In the genomic region with DNA sequence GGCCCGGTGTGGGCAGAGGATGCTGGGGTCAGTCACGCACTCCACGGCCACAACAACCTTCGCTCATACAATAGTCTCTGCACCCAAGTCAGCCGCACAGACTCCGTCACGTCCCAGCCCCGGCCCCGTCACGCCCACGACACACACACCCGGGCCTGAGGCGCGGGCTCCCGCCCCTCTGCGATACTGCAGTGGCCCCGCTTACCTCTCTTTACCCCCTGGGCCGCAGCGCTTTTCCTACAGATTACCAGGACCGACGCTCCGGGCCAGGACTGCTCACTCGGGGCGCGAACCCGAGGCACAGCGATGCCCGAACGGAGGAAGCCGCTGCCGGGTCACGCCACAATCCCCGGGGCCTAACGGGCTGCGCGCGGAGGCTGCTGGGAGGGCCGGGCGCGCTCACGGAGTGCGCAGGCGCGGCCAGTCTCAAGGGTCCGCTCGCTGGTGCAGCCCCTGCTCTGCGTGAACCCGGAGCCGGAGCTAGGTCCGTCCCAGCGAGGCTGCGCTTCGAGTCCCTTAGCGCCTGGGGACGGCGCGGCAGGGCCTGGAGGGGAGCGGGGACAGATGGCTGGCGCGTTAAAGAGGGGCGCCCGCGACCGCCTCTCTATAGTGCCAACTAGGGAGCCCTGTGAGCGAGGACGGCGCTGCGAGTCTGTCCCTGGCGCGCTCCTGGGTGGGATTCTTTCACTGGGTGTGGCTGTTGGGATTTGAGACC, we compare ENCODE assay signal across 8 cellular contexts. TPM values are rescaled to one million over a fixed set of nuclear protein-coding genes. Genes with fewer than 3 reads are reported as not detected.
DNase-seq lines count a peak whose midpoint lies in the region; ATAC-seq, FAIRE-seq and TF ChIP-seq lines count a peak whose summit lies in the region.

A gene (minus strand): TSS at position 358 of the 715 bp plus-strand sequence. CDS start 8,855 bp downstream, outside the sequence.

- under 1% methylated on average over 61 of the region's 70 CpGs for WGBS in hepatocyte (ENCODE audit: low lambda C conversion rate, missing lambda C conversion rate)

- H3K4me3 ChIP-seq in ascending aorta = peak within 1 kb of the TSS; percentile 61 to 77
- peak within 1 kb of the TSS; percentile 80 for H3K4me3 ChIP-seq in hepatocyte
- peak within 1 kb of the TSS; percentile 77 to 82 for H3K4me3 ChIP-seq in vagina

- H3K36me3 Mint-ChIP-seq in T-helper 17 cell (ENCODE audit: low read depth) = no peaks in the 10 kb centered on the region

- H4K20me1 ChIP-seq in hepatocyte (ENCODE audit: insufficient read depth, poor library complexity, severe bottlenecking) = no peaks in the 10 kb centered on the region

- TF ChIP-seq CTCF in D721Med (IDR thresholded peaks at IDR 0.05; ENCODE audit: insufficient read depth, missing control alignments) (no peak), ascending aorta (IDR thresholded peaks at IDR 0.05) (no peak), hepatocyte (IDR thresholded peaks at IDR 0.05; ENCODE audit: poor library complexity) (no peak), vagina (IDR thresholded peaks at IDR 0.05) (no peak)

- H3K9me3 ChIP-seq in T-helper 17 cell (ENCODE audit: control insufficient read depth, low read length, poor library complexity, severe bottlenecking) = no peaks in the 10 kb centered on the region
- H3K9me3 ChIP-seq in ascending aorta = peaks cover 0 to 14% of the 10 kb centered on the region in 2 donors
- peaks cover 10% of the 10 kb centered on the region for H3K9me3 ChIP-seq in hepatocyte (ENCODE audit: low read depth)
- H3K9me3 ChIP-seq in vagina = no peaks in the 10 kb centered on the region

- intact Hi-C loops in ascending aorta (cut with DNase I) (loop anchor here (1.0 to 5.0 kb wide), 3 partner anchors 40 to 109 kb away; a partner anchor contains a TSS), vagina (cut with DNase I) (loop anchor here (2.0 kb wide), 1 partner anchor 40 kb away; a partner anchor contains a TSS)

- H3K4me1 Mint-ChIP-seq in T-helper 17 cell = peaks cover 17% of the 10 kb centered on the region

- no peaks in the 10 kb centered on the region for H3K9me2 ChIP-seq in hepatocyte (replicated peaks; ENCODE audit: insufficient read depth)

- peaks cover 42% of the 10 kb centered on the region for H3K79me2 ChIP-seq in hepatocyte

- peaks cover 0 to 7% of the 10 kb centered on the region in 2 donors for H3K4me1 ChIP-seq in ascending aorta
- H3K4me1 ChIP-seq in hepatocyte (ENCODE audit: insufficient read depth) = peaks cover 9% of the 10 kb centered on the region
- peaks cover 10% of the 10 kb centered on the region for H3K4me1 ChIP-seq in vagina

- peak within 1 kb of the TSS; percentile 96 for H3K27ac Mint-ChIP-seq in T-helper 17 cell

- peak; percentile 81 for ATAC-seq in GM21619 (IDR thresholded peaks at IDR 0.05; ENCODE audit: unreplicated experiment)
- peak; percentile 92 for ATAC-seq in T-helper 17 cell

- peaks cover 5% of the 10 kb centered on the region for H3K27me3 Mint-ChIP-seq in T-helper 17 cell

- H3K27ac ChIP-seq in ascending aorta (peak within 1 kb of the TSS; percentile 76 to 84), hepatocyte (peak within 1 kb of the TSS; percentile 98), vagina (peak within 1 kb of the TSS; percentile 90)

- H2AFZ ChIP-seq in hepatocyte = peak within 1 kb of the TSS; percentile 100

- H3K36me3 ChIP-seq in ascending aorta (peaks cover 0 to 3% of the 10 kb centered on the region in 2 donors), hepatocyte (replicated peaks; ENCODE audit: insufficient read depth, low read depth) (no peaks in the 10 kb centered on the region), vagina (no peaks in the 10 kb centered on the region)

- peak within 1 kb of the TSS; percentile 97 for H3K4me3 Mint-ChIP-seq in T-helper 17 cell

- TF ChIP-seq POLR2A in vagina (IDR thresholded peaks at IDR 0.05) = peak in 1 of 2 donors; percentile 21

- DNase-seq in D721Med (ENCODE audit: insufficient read length, low spot score) (peak; percentile 69), NAMALWA (ENCODE audit: low spot score) (peak; percentile 90), T-helper 17 cell (peak; percentile 50 to 58 (median 57)), ascending aorta (ENCODE audit: low spot score in 2 of 2) (peak; percentile 12 to 78), hepatocyte (ENCODE audit: low spot score) (peak; percentile 92), renal cortical epithelial cell (ENCODE audit: low read depth) (peak; percentile 37), vagina (ENCODE audit: extremely low spot score in 2 of 2) (no peak)

- peak within 1 kb of the TSS; percentile 86 for H3K4me2 ChIP-seq in hepatocyte

- no peaks in the 10 kb centered on the region for H3K27me3 ChIP-seq in ascending aorta
- H3K27me3 ChIP-seq in hepatocyte = no peaks in the 10 kb centered on the region
- H3K27me3 ChIP-seq in vagina = no peaks in the 10 kb centered on the region

- FAIRE-seq in D721Med (lab: Jason Lieb, UNC) = no peak

RNA-seq across cellular contexts. Expression of the gene that starts here (rescaled TPM):
- total RNA-seq in T-helper 17 cell (1 to 10 TPM; 1.4 to 2.2 TPM), ascending aorta (1.3 TPM), hepatocyte (4.8 and 7.4 TPM in 2 replicates), renal cortical epithelial cell (3.3 and 8.9 TPM in 2 replicates), vagina (4.7 TPM)
- 4.3 and 5.3 TPM in 2 replicates for polyA plus RNA-seq in hepatocyte

Comparison
In these comparisons a context has a peak if more than half of its experiments do, and no peak if none do; other contexts are left out.
1. DNase-seq: peak in D721Med (single experiment), NAMALWA (single experiment), T-helper 17 cell (3 of 3), ascending aorta (2 of 2), hepatocyte (single experiment) and renal cortical epithelial cell (single experiment); none in vagina (0 of 2).
2. Peak in every context shown above with its lines, with median percentiles within 50 percentile points of each other: H3K27ac ChIP-seq and H3K4me3 ChIP-seq.